In genomic region chr5:163456840-163457239, GRCh38 we compare ENCODE assay signal across 1 cellular context.
TF ChIP-seq lines count a peak whose summit lies in the region.

No MANE protein-coding gene starts in this region.

TF ChIP-seq in SK-N-SH, 30 proteins besides CTCF, POLR2A, EP300 and RAD21 (continued from another document):
- no peak for TF ChIP-seq RCOR1 (IDR thresholded peaks at IDR 0.05; ENCODE audit: low read length)
- TF ChIP-seq TEAD4 (IDR thresholded peaks at IDR 0.05; ENCODE audit: borderline replicate concordance, insufficient read depth): no peak
- no peak for TF ChIP-seq SMC3 (IDR thresholded peaks at IDR 0.05; ENCODE audit: low read depth, low read length)
- TF ChIP-seq SIN3A (IDR thresholded peaks at IDR 0.05; ENCODE audit: borderline replicate concordance, low read depth, low read length): no peak
- TF ChIP-seq MXI1 (IDR thresholded peaks at IDR 0.05; ENCODE audit: low read depth, low read length): no peak
- no peak for TF ChIP-seq GATA2 (CRISPR knock-in tag; IDR thresholded peaks at IDR 0.05)
- TF ChIP-seq FOSL2 (IDR thresholded peaks at IDR 0.05; ENCODE audit: borderline replicate concordance, low read depth): no peak
- no peak for TF ChIP-seq MAX (IDR thresholded peaks at IDR 0.05; ENCODE audit: low read depth)
- TF ChIP-seq CHD2 (IDR thresholded peaks at IDR 0.05; ENCODE audit: low read length, partially characterized antibody): no peak
- TF ChIP-seq MEF2A (IDR thresholded peaks at IDR 0.05; ENCODE audit: borderline replicate concordance, low read depth): no peak
- no peak for TF ChIP-seq EZH2phosphoT487 (IDR thresholded peaks at IDR 0.05; ENCODE audit: borderline replicate concordance, low read depth)
- no peak for TF ChIP-seq JUND (IDR thresholded peaks at IDR 0.05)
